ENCODE assay signal across 9 cellular contexts in the genomic region with DNA sequence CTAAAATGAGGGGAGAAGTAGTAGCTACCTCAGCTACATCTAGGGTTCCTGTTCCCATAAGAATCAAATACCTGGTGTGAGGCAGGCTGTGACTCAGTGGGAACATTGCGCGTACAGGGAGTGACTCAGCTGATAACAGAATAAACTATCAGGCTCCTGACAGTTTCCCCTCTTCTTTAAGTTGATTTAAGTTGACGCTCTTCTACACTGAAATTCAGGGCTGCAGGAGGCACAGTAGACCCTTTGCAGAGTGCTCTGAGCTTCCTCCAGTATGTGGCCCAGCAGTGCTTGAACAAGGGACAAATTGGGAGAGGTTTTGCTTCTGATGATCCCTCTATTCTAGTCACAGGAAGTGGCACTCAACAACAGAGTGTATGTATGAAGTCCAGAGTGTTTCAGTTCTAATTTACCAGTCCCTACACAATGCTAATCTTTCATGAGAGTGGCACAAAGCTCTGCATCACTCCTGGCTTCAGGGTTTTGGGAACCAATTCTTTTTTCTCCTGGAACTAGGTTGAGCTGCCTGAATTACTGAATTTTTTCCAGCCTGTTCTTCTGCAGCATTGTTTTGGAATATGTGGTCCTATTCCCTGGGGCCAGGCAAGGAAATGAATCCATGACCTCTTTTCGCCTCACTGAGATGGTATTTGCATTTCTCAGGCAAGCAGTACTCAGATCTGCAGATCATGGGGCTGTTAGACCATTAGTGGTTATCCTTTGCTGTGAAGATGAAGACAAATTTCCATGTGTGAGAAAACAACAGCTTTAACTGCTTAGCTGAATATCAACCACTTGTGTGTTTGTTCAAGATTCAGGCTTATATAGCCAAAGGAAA. TPM values are rescaled to one million over a fixed set of nuclear protein-coding genes. Genes with fewer than 3 reads are reported as not detected.
DNase-seq lines count a peak whose midpoint lies in the region; ATAC-seq and TF ChIP-seq lines count a peak whose summit lies in the region.
"Had no signal": no experiment of that assay in that cellular context is flagged by ENCODE, and none has a peak within 500 bp of the region (broad histone marks: within the 10 kb centered on the region; RNA-seq: fewer than 3 reads in every experiment).

No MANE protein-coding gene starts in this region.

- no peaks in the 10 kb centered on the region for H3K27me3 Mint-ChIP-seq in WTC11 (ENCODE audit: low read depth)

- H2AFZ ChIP-seq in ACC112 (ENCODE audit: low read length, unreplicated experiment) = peak overlapping the region; percentile 56

- H3K27me3 ChIP-seq in ACC112 (ENCODE audit: insufficient read depth, low read length) (no peaks in the 10 kb centered on the region), heart right ventricle (no peaks in the 10 kb centered on the region)
- H3K27me3 ChIP-seq: neutrophil had no signal

- H3K36me3 ChIP-seq in ACC112 (ENCODE audit: insufficient read depth, low read length) (no peaks in the 10 kb centered on the region), heart right ventricle (no peaks in the 10 kb centered on the region)
- H3K36me3 ChIP-seq: neutrophil had no signal

- H3K9me3 ChIP-seq in heart right ventricle = no peaks in the 10 kb centered on the region
- H3K9me3 ChIP-seq: neutrophil had no signal

- H3K36me3 Mint-ChIP-seq in WTC11 = peaks cover 12% of the 10 kb centered on the region

- ATAC-seq in GM19463 (IDR thresholded peaks at IDR 0.05; ENCODE audit: unreplicated experiment) = peak; percentile 29
- ATAC-seq in WTC11 = no peak
- peak; percentile 39 to 83 (median 63) for ATAC-seq in heart right ventricle
- no peak for ATAC-seq in HG03439 (IDR thresholded peaks at IDR 0.05; ENCODE audit: unreplicated experiment)
- no peak for ATAC-seq in GM18861 (IDR thresholded peaks at IDR 0.05; ENCODE audit: unreplicated experiment)

- CTCF ChIA-PET in WTC11 (lab: Charles Lee) = interaction anchor here (0.5 to 2.6 kb wide), 6 partner anchors 20 to 194 kb away, joined by 3 to 7 read pairs (median 3); no protein-coding TSS in a partner anchor

- H3K27ac Mint-ChIP-seq in WTC11 = peak overlapping the region; percentile 69

- H3K79me2 ChIP-seq in ACC112 (ENCODE audit: control insufficient read depth, insufficient read depth, low read length, unreplicated experiment) = no peaks in the 10 kb centered on the region

- H3K9me3 Mint-ChIP-seq in WTC11 = peaks cover 7% of the 10 kb centered on the region

- POLR2A ChIA-PET in WTC11 (lab: Charles Lee) = no interaction called here

- intact Hi-C loops in heart right ventricle (cut with DNase I) = loop anchor here in 8 of 10 donors (1.0 to 10.0 kb wide), 10 partner anchors 39 to 689 kb away; no protein-coding TSS in a partner anchor

- no peak for DNase-seq in WTC11 (ENCODE audit: low spot score)
- peak in 1 of 2 donors; percentile 50 for DNase-seq in heart right ventricle
- DNase-seq in mucosa of gallbladder (ENCODE audit: low spot score) = no peak
- DNase-seq in NCI-H510A (lab: John Stamatoyannopoulos, UW) = no peak

- peak overlapping the region; percentile 56 for H3K4me3 ChIP-seq in ACC112 (ENCODE audit: low read depth, low read length)
- H3K4me3 ChIP-seq in heart right ventricle = no peak overlapping the region

- peaks cover 36% of the 10 kb centered on the region for H3K4me1 ChIP-seq in ACC112 (ENCODE audit: control insufficient read depth, insufficient read depth, low read length, unreplicated experiment)
- peaks cover 0 to 52% (median 19%) of the 10 kb centered on the region in 9 donors for H3K4me1 ChIP-seq in heart right ventricle

- peaks cover 29% of the 10 kb centered on the region for H3K4me1 Mint-ChIP-seq in WTC11

- TF ChIP-seq CTCF in WTC11 (IDR thresholded peaks at IDR 0.05) (no peak), heart right ventricle (IDR thresholded peaks at IDR 0.05) (peak in 1 of 9 donors; percentile 18)

- WGBS in heart right ventricle, 2 donors = 63 to 72% methylated on average over 4 of the region's 4 CpGs

- H3K27ac ChIP-seq in ACC112 (ENCODE audit: low read depth, low read length) (peak overlapping the region; percentile 93), heart right ventricle (peak overlapping the region in 9 of 10 donors; percentile 31 to 75 (median 65))
- H3K27ac ChIP-seq: neutrophil had no signal

- H3K4me3 Mint-ChIP-seq in WTC11 = no peak overlapping the region

TF ChIP-seq in WTC11, 78 proteins besides CTCF, POLR2A, EP300 and RAD21 (continues in another document):
- TF ChIP-seq CREM (CRISPR knock-in tag; IDR thresholded peaks at IDR 0.05) = no peak
- no peak for TF ChIP-seq CDX4 (CRISPR knock-in tag; IDR thresholded peaks at IDR 0.05; ENCODE audit: borderline replicate concordance)
- TF ChIP-seq, protein P1, sequence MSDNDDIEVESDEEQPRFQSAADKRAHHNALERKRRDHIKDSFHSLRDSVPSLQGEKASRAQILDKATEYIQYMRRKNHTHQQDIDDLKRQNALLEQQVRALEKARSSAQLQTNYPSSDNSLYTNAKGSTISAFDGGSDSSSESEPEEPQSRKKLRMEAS (CRISPR knock-in tag; IDR thresholded peaks at IDR 0.05) = no peak
- TF ChIP-seq PRDM15 (CRISPR knock-in tag; IDR thresholded peaks at IDR 0.05) = no peak
- no peak for TF ChIP-seq FOXP1 (CRISPR knock-in tag; IDR thresholded peaks at IDR 0.05; ENCODE audit: borderline replicate concordance)
- TF ChIP-seq JUN (CRISPR knock-in tag; IDR thresholded peaks at IDR 0.05) = no peak
- no peak for TF ChIP-seq ETV6 (CRISPR knock-in tag; IDR thresholded peaks at IDR 0.05)
- TF ChIP-seq ERG (CRISPR knock-in tag; IDR thresholded peaks at IDR 0.05) = no peak

RNA-seq across cellular contexts. Expression of gene GPR171, which starts 25.5 kb away (rescaled TPM):
- total RNA-seq in WTC11 (2021) (0.17 to 0.32 TPM in 2 of 3 replicates, not detected in the other), heart right ventricle (1 to 10 TPM in 1 of 10 donors, under 1 TPM in 3, not detected in 6; 0.31 to 3.7 (median 0.47) TPM), mucosa of gallbladder (2.0 TPM)
- polyA plus RNA-seq in heart right ventricle = under 1 TPM; 0.36 to 0.66 TPM

RNA-seq across cellular contexts. Expression of gene P2RY14, which starts 49.8 kb away (rescaled TPM):
- total RNA-seq in WTC11 (2021) = 0.07 TPM in 1 of 3 replicates, not detected in the others
- total RNA-seq in heart right ventricle = 1 to 10 TPM; 1.5 to 5.3 (median 2.7) TPM
- 1 to 10 TPM in 1 of 2 donors, under 1 TPM in 1; 0.72 to 4.0 TPM for polyA plus RNA-seq in heart right ventricle
- total RNA-seq in mucosa of gallbladder = 14.6 TPM

Comparison
In these comparisons a context has a peak if more than half of its experiments do, and no peak if none do; other contexts are left out.
1. ATAC-seq: peak in GM19463 (single experiment) and heart right ventricle (8 of 8); none in WTC11 (single experiment), HG03439 (single experiment) and GM18861 (single experiment).